12 cellular contexts compared by ENCODE assay signal in genomic region chr21:31720330-31720729, GRCh38.
"Had no signal": no experiment of that assay in that cellular context is flagged by ENCODE, and none has a peak within 500 bp of the region (broad histone marks: within the 10 kb centered on the region; RNA-seq: fewer than 3 reads in every experiment).

No MANE protein-coding gene starts in this region.

- H3K9ac ChIP-seq: neural progenitor cell, parathyroid adenoma had no signal

- H3K4me2 ChIP-seq: neural progenitor cell had no signal

- H3K36me3 ChIP-seq: cardiac muscle cell, tibial artery had no signal

- H3K4me1 ChIP-seq: parathyroid adenoma had no signal

- H3K27ac Mint-ChIP-seq: activated CD4-positive, alpha-beta T cell treated with anti-CD3 and anti-CD28 coated beads, Interleukin-2, amount 10 ng/mL, durations not matched to agents 7 days and 5 days; neural progenitor cell; WTC11 had no signal

- H3K9me3 Mint-ChIP-seq: activated CD4-positive, alpha-beta T cell treated with anti-CD3 and anti-CD28 coated beads, Interleukin-2, amount 10 ng/mL, durations not matched to agents 7 days and 5 days; WTC11 had no signal

- H3K4me3 Mint-ChIP-seq: activated CD4-positive, alpha-beta T cell treated with anti-CD3 and anti-CD28 coated beads, Interleukin-2, amount 10 ng/mL, durations not matched to agents 7 days and 5 days; neural progenitor cell; WTC11 had no signal

- H3K9me3 ChIP-seq: tibial artery had no signal

- ATAC-seq: foreskin keratinocyte, WTC11 had no signal

- H3K4me1 Mint-ChIP-seq: neural progenitor cell had no signal

- H3K27me3 ChIP-seq: cardiac muscle cell, foreskin keratinocyte, neural progenitor cell, tibial artery had no signal

- H3K27me3 Mint-ChIP-seq: activated CD4-positive, alpha-beta T cell treated with anti-CD3 and anti-CD28 coated beads, Interleukin-2, amount 10 ng/mL, durations not matched to agents 7 days and 5 days had no signal

- DNase-seq: activated CD4-positive, alpha-beta T cell treated with anti-CD3 and anti-CD28 coated beads, Interleukin-2, amount 10 ng/mL, durations not matched to agents 7 days and 5 days; activated gamma-delta T cell; foreskin keratinocyte; retina; stimulated activated CD4-positive, alpha-beta T cell treated with anti-CD3 and anti-CD28 coated beads, Interleukin-4, amount 100 ng/mL, for 4 hours; T-helper 9 cell; tibial artery had no signal

- H3K27ac ChIP-seq: cardiac muscle cell, foreskin keratinocyte, neural progenitor cell, parathyroid adenoma, skin epidermis, tibial artery had no signal

- H3K36me3 Mint-ChIP-seq: WTC11 had no signal

- H2AFZ ChIP-seq: neural progenitor cell, parathyroid adenoma had no signal

- H3K4me3 ChIP-seq: cardiac muscle cell, neural progenitor cell, skin epidermis, tibial artery had no signal
